In genomic region chr3:118537454-118537853, GRCh38 we compare ENCODE assay signal across 7 cellular contexts.
"Had no signal": no experiment of that assay in that cellular context is flagged by ENCODE, and none has a peak within 500 bp of the region (broad histone marks: within the 10 kb centered on the region; RNA-seq: fewer than 3 reads in every experiment).

No MANE protein-coding gene starts in this region.

- H3K36me3 ChIP-seq: HAP-1 had no signal

- H3K9ac ChIP-seq: GM23248 had no signal

- H2AFZ ChIP-seq: GM23248 had no signal

- H3K27ac ChIP-seq: GM23248 had no signal

- FAIRE-seq: HTR-8/SVneo, K562 had no signal

- DNase-seq: GOT3, H7, IMR-90 had no signal

- H3K4me3 ChIP-seq: GM23248, HAP-1, K562 had no signal

- ATAC-seq: K562 had no signal

- H3K9me3 ChIP-seq: HAP-1 had no signal
